16 cellular contexts compared by ENCODE assay signal in the genomic region with DNA sequence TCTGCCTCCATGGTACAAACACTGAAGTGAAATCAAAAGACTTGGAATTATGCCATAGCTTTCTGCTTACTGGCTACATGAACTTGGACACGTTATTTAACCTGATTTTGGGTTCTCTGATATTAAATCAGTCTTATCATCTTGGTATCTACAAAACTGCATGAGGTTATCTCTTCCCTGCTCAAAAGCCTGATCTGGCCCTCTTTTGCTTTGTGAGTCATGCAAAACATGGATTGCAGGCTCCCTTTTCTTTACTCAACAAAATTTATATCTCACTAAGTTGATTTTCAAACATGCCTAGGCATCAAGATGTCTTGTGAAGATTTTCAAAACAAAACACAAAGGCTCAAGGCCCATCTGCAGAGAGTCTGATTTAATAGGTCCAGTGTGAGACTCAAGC. TPM values are rescaled to one million over a fixed set of nuclear protein-coding genes. Genes with fewer than 3 reads are reported as not detected.
DNase-seq lines count a peak whose midpoint lies in the region; ATAC-seq and TF ChIP-seq lines count a peak whose summit lies in the region.
"Had no signal": no experiment of that assay in that cellular context is flagged by ENCODE, and none has a peak within 500 bp of the region (broad histone marks: within the 10 kb centered on the region; RNA-seq: fewer than 3 reads in every experiment).

No MANE protein-coding gene starts in this region.

- no peak overlapping the region for H4K91ac ChIP-seq in IMR-90 (ENCODE audit: insufficient read depth, low read depth, low read length)
- no peak overlapping the region for H4K91ac ChIP-seq in mesenchymal stem cell (ENCODE audit: low read length)

- intact Hi-C loops in IMR-90 (cut with micrococcal nuclease) (loop anchor here (5.0 kb wide), 1 partner anchor 312 kb away; no protein-coding TSS in a partner anchor), adrenal gland (cut with DNase I) (loop anchor here in 1 of 2 donors (5.0 kb wide), 1 partner anchor 262 kb away; no protein-coding TSS in a partner anchor), sciatic nerve (cut with DNase I) (no loop called here)

- DNase-seq in AG08396 (ENCODE audit: low spot score) (peak; percentile 15), IMR-90 (peak; percentile 40), adrenal gland (peak in 4 of 7 donors; percentile 31 to 70 (median 44)), mesenchymal stem cell (no peak), omental fat pad (ENCODE audit: low spot score) (no peak), foreskin keratinocyte (no peak), sciatic nerve (ENCODE audit: low spot score) (no peak)
- DNase-seq: CD8-positive, alpha-beta T cell; COR-L47; DMS153; DMS79 treated with DMSO at 0.1 percent for 48 hours; GF-D8 had no signal

- H3K14ac ChIP-seq in IMR-90 (replicated peaks; ENCODE audit: low read depth, low read length) (no peak overlapping the region), mesenchymal stem cell (ENCODE audit: low read length in 2 of 2) (no peak overlapping the region)

- H3K9ac ChIP-seq in IMR-90 (ENCODE audit: low read depth, low read length) (no peak overlapping the region), mesenchymal stem cell (ENCODE audit: low read length) (peak overlapping the region; percentile 2)
- H3K9ac ChIP-seq: KMS-11 had no signal

- H3K23ac ChIP-seq in IMR-90 (ENCODE audit: low read depth, low read length) (no peak overlapping the region), mesenchymal stem cell (ENCODE audit: low read length in 2 of 2) (no peak overlapping the region)

- H3K4me3 ChIP-seq in IMR-90 (ENCODE audit: insufficient read depth, low read depth, low read length) (no peak overlapping the region), adrenal gland (no peak overlapping the region), mesenchymal stem cell (ENCODE audit: insufficient read depth in 1 of 2, low read depth in 1 of 2, low read length in 2 of 2) (no peak overlapping the region)

- no peaks in the 10 kb centered on the region for H4K20me1 ChIP-seq in IMR-90 (ENCODE audit: insufficient read depth, low read length)

- no peak overlapping the region for H2BK5ac ChIP-seq in IMR-90 (ENCODE audit: low read depth, low read length, poor library complexity, severe bottlenecking)
- H2BK5ac ChIP-seq in mesenchymal stem cell (ENCODE audit: low read depth, low read length, poor library complexity, severe bottlenecking), result no peak overlapping the region

- H4K8ac ChIP-seq in IMR-90 (ENCODE audit: low read depth in 2 of 2, low read length in 2 of 2) (0 out of 4 replicates have a peak overlapping the region, but pooled peaks of 1 of the 2 experiments have one; percentile 25), mesenchymal stem cell (ENCODE audit: low read length) (no peak overlapping the region)

- no TSS peak for BruUV-seq in IMR-90 (replicated peaks; lab: Mats Ljungman, UMichigan)

- in situ Hi-C loops in IMR-90 (cut with MboI; ENCODE audit: low sequenced_read_pairs), result loop anchor here (5.0 kb wide), 2 partner anchors 172 to 252 kb away; no protein-coding TSS in a partner anchor

- CTCF ChIA-PET in IMR-90 (lab: Yijun Ruan, JAX), result interaction anchor here (1.6 kb wide), 1 partner anchor 800 kb away, joined by 4 read pairs; no protein-coding TSS in a partner anchor

- H3K56ac ChIP-seq in IMR-90 (ENCODE audit: extremely low read depth, insufficient read depth, low read length), result no peak overlapping the region

- H3K79me1 ChIP-seq in IMR-90 (ENCODE audit: low read depth in 1 of 2, low read length in 2 of 2) (peaks cover 0 to 5% of the 10 kb centered on the region in 2 experiments; a peak in 3 of 4 replicates), mesenchymal stem cell (replicated peaks; ENCODE audit: low read length, poor library complexity, severe bottlenecking) (no peaks in the 10 kb centered on the region)

- H3K27me3 ChIP-seq in IMR-90 (ENCODE audit: control insufficient read depth, insufficient read depth, low read length) (no peaks in the 10 kb centered on the region), adrenal gland (no peaks in the 10 kb centered on the region), mesenchymal stem cell (ENCODE audit: control insufficient read depth in 1 of 2, insufficient read depth in 1 of 2, low read length in 2 of 2) (no peaks in the 10 kb centered on the region), foreskin keratinocyte (no peaks in the 10 kb centered on the region)

- H2BK15ac ChIP-seq in IMR-90 (ENCODE audit: low read depth, low read length), result 0 out of 3 replicates have a peak overlapping the region, but pooled peaks have one; percentile 13
- H2BK15ac ChIP-seq in mesenchymal stem cell (ENCODE audit: low read depth, poor library complexity, severe bottlenecking), result no peak overlapping the region

- H3K4ac ChIP-seq in IMR-90 (ENCODE audit: low read depth, low read length), result peak overlapping the region; percentile 24; the same call in 1 of the 2 replicates
- H3K4ac ChIP-seq in mesenchymal stem cell (ENCODE audit: low read depth in 1 of 2, low read length in 2 of 2), result no peak overlapping the region

- WGBS in IMR-90 (ENCODE audit: extremely low coverage in 2 of 2, insufficient read length in 1 of 2), 2 experiments, result no CpG with 5 or more reads among the region's 1 CpG
- WGBS in adrenal gland, 4 donors, result 27 to 37% (median 31%) methylated on average over 1 of the region's 1 CpG
- WGBS in mesenchymal stem cell, result 88% methylated on average over 1 of the region's 1 CpG

- H3K36me3 ChIP-seq in IMR-90 (ENCODE audit: control insufficient read depth, insufficient read depth, low read length), result no peaks in the 10 kb centered on the region
- H3K36me3 ChIP-seq in adrenal gland (replicated peaks in 1 of 2), result no peaks in the 10 kb centered on the region
- H3K36me3 ChIP-seq in mesenchymal stem cell (ENCODE audit: control insufficient read depth in 1 of 2, insufficient read depth in 2 of 2, low read depth in 1 of 2, low read length in 2 of 2), result no peaks in the 10 kb centered on the region

- H3K27ac ChIP-seq in IMR-90 (ENCODE audit: insufficient read depth, low read length) (no peak overlapping the region), adrenal gland (no peak overlapping the region), mesenchymal stem cell (ENCODE audit: low read length, poor library complexity, severe bottlenecking) (no peak overlapping the region), foreskin keratinocyte (no peak overlapping the region)
- H3K27ac ChIP-seq: KMS-11 had no signal

- dilution Hi-C loops in IMR-90 (cut with HindIII; ENCODE audit: low sequenced_read_pairs, unreplicated experiment), result no loop called here

- no peak overlapping the region for H2AFZ ChIP-seq in IMR-90 (replicated peaks; ENCODE audit: low read length, poor library complexity)
- H2AFZ ChIP-seq in mesenchymal stem cell (ENCODE audit: low read depth, low read length), result no peak overlapping the region

- no peak overlapping the region for H4K5ac ChIP-seq in IMR-90 (ENCODE audit: low read depth, low read length)

- H2AK5ac ChIP-seq in IMR-90 (ENCODE audit: low read depth, low read length), result no peak overlapping the region
- H2AK5ac ChIP-seq in mesenchymal stem cell (ENCODE audit: low read length, severe bottlenecking), result no peak overlapping the region

- H3K4me1 ChIP-seq in IMR-90 (ENCODE audit: control insufficient read depth, insufficient read depth, low read length), result peaks cover 16% of the 10 kb centered on the region
- H3K4me1 ChIP-seq in adrenal gland (replicated peaks in 1 of 2), result peaks cover 0 to 7% of the 10 kb centered on the region in 2 donors
- peaks cover 3% of the 10 kb centered on the region for H3K4me1 ChIP-seq in mesenchymal stem cell (ENCODE audit: control insufficient read depth, insufficient read depth, low read depth, low read length)
- peaks cover 11% of the 10 kb centered on the region for H3K4me1 ChIP-seq in foreskin keratinocyte

- H2BK20ac ChIP-seq in IMR-90 (ENCODE audit: low read depth, low read length), result no peak overlapping the region; the same call in 1 of the 2 replicates

- no peak overlapping the region for H2AK9ac ChIP-seq in IMR-90 (replicated peaks; ENCODE audit: low read depth, low read length, poor library complexity)

- H3K18ac ChIP-seq in IMR-90 (ENCODE audit: low read depth, low read length) (peak overlapping the region; percentile 45; the same call in 1 of the 2 replicates), mesenchymal stem cell (ENCODE audit: low read depth in 1 of 2, low read length in 2 of 2) (no peak overlapping the region)

- H3K9me3 ChIP-seq in IMR-90 (ENCODE audit: control insufficient read depth, insufficient read depth, low read length) (no peaks in the 10 kb centered on the region), adrenal gland (replicated peaks in 1 of 3) (no peaks in the 10 kb centered on the region), mesenchymal stem cell (ENCODE audit: control insufficient read depth, low read length) (no peaks in the 10 kb centered on the region)

- H3K9me1 ChIP-seq in IMR-90 (ENCODE audit: insufficient read depth, low read length), result peaks cover 8% of the 10 kb centered on the region

- ATAC-seq in IMR-90 (ENCODE audit: low read depth), result no peak
- ATAC-seq in omental fat pad (ENCODE audit: low FRiP score), result no peak
- no peak for ATAC-seq in GM21723 (IDR thresholded peaks at IDR 0.05; ENCODE audit: unreplicated experiment)
- ATAC-seq in foreskin keratinocyte, result no peak
- no peak for ATAC-seq in sciatic nerve
- ATAC-seq: CD8-positive, alpha-beta T cell; HCT116 had no signal

- POLR2A ChIA-PET in IMR-90 (lab: Charles Lee; ENCODE audit: unreplicated experiment), result no interaction called here

- TF ChIP-seq POLR2A in IMR-90 (IDR thresholded peaks at IDR 0.05; ENCODE audit: low read depth, low read length) (no peak), adrenal gland (IDR thresholded peaks at IDR 0.05) (no peak)

- peak overlapping the region; percentile 25; the same call in 1 of the 2 replicates for H2BK120ac ChIP-seq in IMR-90 (ENCODE audit: low read depth, low read length)
- no peak overlapping the region for H2BK120ac ChIP-seq in mesenchymal stem cell (ENCODE audit: low read depth, low read length)

- TF ChIP-seq CTCF in IMR-90 (conservative IDR thresholded peaks at IDR 0.05; ENCODE audit: low read depth, low read length) (no peak), adrenal gland (IDR thresholded peaks at IDR 0.05) (no peak), omental fat pad (IDR thresholded peaks at IDR 0.05) (no peak), foreskin keratinocyte (conservative IDR thresholded peaks at IDR 0.05) (no peak)

- H3K4me2 ChIP-seq in IMR-90 (ENCODE audit: low read depth, low read length), result no peak overlapping the region
- H3K4me2 ChIP-seq in mesenchymal stem cell (ENCODE audit: low read length, poor library complexity, severe bottlenecking), result no peak overlapping the region
- H3K4me2 ChIP-seq: KMS-11 had no signal

- no peak overlapping the region for H2BK12ac ChIP-seq in mesenchymal stem cell (ENCODE audit: low read length in 2 of 2)

- TF ChIP-seq RAD21 in IMR-90 (IDR thresholded peaks at IDR 0.05; ENCODE audit: low read length), result no peak

RNA-seq across cellular contexts. Expression of a gene that starts 45.9 kb away (rescaled TPM):
- total RNA-seq in IMR-90 (2012; rRNA removed), result 141 and 187 TPM in 2 replicates
- polyA plus RNA-seq in IMR-90 (2012; rRNA removed), result 195 and 238 TPM in 2 replicates
- 61.8 and 174 TPM in 2 replicates for polyA plus RNA-seq in IMR-90 (2012; cell fraction: cytosol; rRNA removed)
- 146 and 220 TPM in 2 replicates for polyA plus RNA-seq in IMR-90 (2012; cell fraction: nucleus; rRNA removed; ENCODE audit: low replicate concordance)
- 10 to 100 TPM in 1 of 8 donors, 1 to 10 TPM in 7; 1.5 to 14.2 (median 2.9) TPM for total RNA-seq in adrenal gland
- 1 to 10 TPM; 3.1 to 8.9 (median 3.6) TPM for polyA plus RNA-seq in adrenal gland
- 7.0 TPM for polyA plus RNA-seq in mesenchymal stem cell (2013, experiment 1 of 2)
- 8.1 TPM for polyA plus RNA-seq in mesenchymal stem cell (2013, experiment 2 of 2)
- total RNA-seq in omental fat pad, result 10 to 100 TPM in 2 of 4 donors, 1 to 10 TPM in 2; 2.1 to 15.7 (median 9.3) TPM
- total RNA-seq in foreskin keratinocyte, result 307 and 529 TPM in 2 replicates
- 236 and 450 TPM in 2 replicates for polyA plus RNA-seq in foreskin keratinocyte
- 27.6 TPM for total RNA-seq in sciatic nerve
- total RNA-seq: CD8-positive, alpha-beta T cell had no signal
- polyA plus RNA-seq: CD14-positive monocyte had no signal

Comparison
In these comparisons a context has a peak if more than half of its experiments do, and no peak if none do; other contexts are left out.
1. DNase-seq: peak in AG08396 (single experiment), IMR-90 (single experiment) and adrenal gland (4 of 7); none in mesenchymal stem cell (single experiment), omental fat pad (single experiment), foreskin keratinocyte (0 of 2) and sciatic nerve (single experiment).